In the genomic region with DNA sequence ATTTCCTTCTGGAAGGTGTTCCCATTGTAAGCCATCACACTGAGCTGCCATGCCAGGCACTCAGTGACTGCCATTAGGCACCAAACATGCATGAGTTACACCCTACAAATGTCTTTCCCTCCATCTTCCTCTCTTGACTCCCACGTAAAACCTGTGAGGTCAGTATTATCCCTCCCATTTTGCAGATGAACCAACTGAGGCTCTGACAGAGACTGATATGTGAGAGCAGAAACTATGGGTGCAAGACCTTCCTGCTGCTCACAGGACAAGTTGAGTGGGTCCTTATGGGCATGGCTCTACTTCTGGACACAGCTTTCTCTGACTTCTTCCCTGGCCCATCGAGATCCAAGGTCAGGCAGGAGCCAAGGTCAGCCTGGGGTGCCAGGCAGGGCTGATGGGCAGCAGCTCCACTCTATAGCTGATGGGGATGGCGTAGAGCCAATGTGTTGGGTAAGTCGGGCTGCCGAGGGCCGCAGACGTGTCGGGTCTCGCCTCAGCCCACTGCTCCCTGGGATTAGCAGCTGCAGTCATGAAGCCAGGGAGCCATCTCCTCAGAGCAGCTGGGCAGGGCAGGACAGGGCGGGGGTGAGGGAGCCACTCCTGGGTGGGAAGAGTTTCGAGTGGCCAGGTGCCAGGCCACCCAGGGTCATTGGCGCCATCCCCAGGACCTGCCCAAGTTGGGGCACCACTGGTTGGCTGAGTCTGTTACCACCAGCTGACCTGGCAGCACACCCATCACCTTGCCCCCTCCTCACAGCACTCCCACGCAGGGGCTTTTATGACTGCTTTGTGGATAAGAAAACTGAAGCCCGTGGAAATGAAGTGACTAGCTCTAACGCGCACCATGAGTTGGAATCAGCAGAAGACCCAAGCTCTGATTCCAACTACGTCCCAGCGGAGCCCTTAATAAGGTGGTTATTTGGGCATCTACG, we compare ENCODE assay signal across 22 cellular contexts.
DNase-seq lines count a peak whose midpoint lies in the region; FAIRE-seq and TF ChIP-seq lines count a peak whose summit lies in the region.
"Had no signal": no experiment of that assay in that cellular context is flagged by ENCODE, and none has a peak within 500 bp of the region (broad histone marks: within the 10 kb centered on the region; RNA-seq: fewer than 3 reads in every experiment).

No MANE protein-coding gene starts in this region.

- no peak overlapping the region for H3K4me2 ChIP-seq in H1 (ENCODE audit: insufficient read depth in 1 of 2, low read depth in 2 of 2, low read length in 2 of 2)
- H3K4me2 ChIP-seq: hepatocyte had no signal

- no peak overlapping the region for H3K4ac ChIP-seq in H1 (replicated peaks; ENCODE audit: insufficient read length, low read depth, low read length)

- H3K27ac ChIP-seq in H1 (ENCODE audit: low read depth, low read length), result no peak overlapping the region
- peak overlapping the region; percentile 20 for H3K27ac ChIP-seq in suprapubic skin
- H3K27ac ChIP-seq: BLaER1 treated with 17β-estradiol and CSF1 and Interleukin-3, amounts not matched to agents 10 nM and 100 nM; hepatocyte had no signal

- H3K27me3 ChIP-seq in H1 (replicated peaks in 1 of 4; ENCODE audit: control insufficient read depth in 3 of 4, extremely low read depth in 1 of 4, insufficient read depth in 3 of 4, low read length in 3 of 4) (no peaks in the 10 kb centered on the region; a peak in 1 of 7 replicates), suprapubic skin (no peaks in the 10 kb centered on the region)
- H3K27me3 ChIP-seq: hepatocyte had no signal

- no peak overlapping the region for H4K5ac ChIP-seq in H1 (ENCODE audit: insufficient read length, low read depth, low read length)

- no peak overlapping the region for H4K91ac ChIP-seq in H1 (replicated peaks; ENCODE audit: insufficient read length, low read length)

- H3K9me3 ChIP-seq in H1 (ENCODE audit: insufficient read depth in 2 of 2, low read depth in 1 of 2, low read length in 1 of 2) (no peaks in the 10 kb centered on the region), suprapubic skin (no peaks in the 10 kb centered on the region)
- H3K9me3 ChIP-seq: BLaER1 treated with 17β-estradiol and CSF1 and Interleukin-3, amounts not matched to agents 10 nM and 100 nM had no signal

- POLR2A ChIA-PET in H1 (lab: Charles Lee; ENCODE audit: partially characterized antibody), result no interaction called here

- H2AFZ ChIP-seq in H1 (ENCODE audit: low read length), result no peak overlapping the region
- H2AFZ ChIP-seq: hepatocyte had no signal

- CTCF ChIA-PET in H1 (lab: Charles Lee; ENCODE audit: partially characterized antibody), result interaction anchor here (0.6 to 1.0 kb wide), 2 partner anchors 11 to 424 kb away, joined by 4 to 5 read pairs; no protein-coding TSS in a partner anchor

- H3K23me2 ChIP-seq in H1 (ENCODE audit: low read depth, low read length), result peaks cover 3% of the 10 kb centered on the region; the same call in 1 of the 2 replicates

- H3K14ac ChIP-seq in H1 (ENCODE audit: insufficient read length), result no peak overlapping the region

- TF ChIP-seq POLR2A in H1 (IDR thresholded peaks at IDR 0.05; ENCODE audit: control extremely low read depth in 1 of 2, low read depth in 2 of 2, low read length in 2 of 2), result no peak
- no peak for TF ChIP-seq POLR2A in suprapubic skin (IDR thresholded peaks at IDR 0.05)

- DNase-seq in NCI-H345 (lab: John Stamatoyannopoulos, UW) (peak; percentile 53), NCI-H345 treated with DMSO at 0.1 percent for 48 hours (lab: John Stamatoyannopoulos, UW; ENCODE audit: unreplicated experiment) (no peak), NCI-H2196 (lab: John Stamatoyannopoulos, UW; ENCODE audit: unreplicated experiment) (peak; percentile 56), H1 (ENCODE audit: low read depth in 1 of 2, low spot score in 2 of 2) (no peak), suprapubic skin (ENCODE audit: low spot score in 2 of 2) (no peak), NCI-H774 (lab: John Stamatoyannopoulos, UW) (no peak), hepatic stellate cell (ENCODE audit: low spot score) (no peak)
- DNase-seq in activated naive CD4-positive, alpha-beta T cell treated with anti-CD3 and anti-CD28 coated beads, Interleukin-2, amount 50 U/mL, for 16 hours, result no peak
- DNase-seq: activated CD4-positive, alpha-beta T cell treated with anti-CD3 and anti-CD28 coated beads for 48 hours; anterior cingulate cortex; cerebellar nuclear complex; effector memory CD4-positive, alpha-beta T cell; kidney; natural killer cell; NCI-H146; SW 1271 had no signal

- H3K56ac ChIP-seq in H1 (replicated peaks; ENCODE audit: insufficient read length, low read depth, low read length), result no peak overlapping the region

- no peak overlapping the region for H3K9ac ChIP-seq in H1 (replicated peaks in 1 of 4; ENCODE audit: extremely low read depth in 1 of 4, low read depth in 3 of 4, low read length in 3 of 4)
- H3K9ac ChIP-seq: BLaER1 treated with 17β-estradiol and CSF1 and Interleukin-3, amounts not matched to agents 10 nM and 100 nM had no signal

- no peak overlapping the region for H2BK20ac ChIP-seq in H1 (ENCODE audit: low read length)

- H3K79me1 ChIP-seq in H1 (ENCODE audit: low read depth, low read length), result no peaks in the 10 kb centered on the region

- no peak for FAIRE-seq in H1 (lab: Jason Lieb, UNC)
- FAIRE-seq: A204.1, D721Med, GM12892, kidney, TTC549 had no signal

- no peak overlapping the region for H3K18ac ChIP-seq in H1 (ENCODE audit: extremely low read depth, low read length)

- H2BK120ac ChIP-seq in H1 (replicated peaks; ENCODE audit: low read depth, low read length), result no peak overlapping the region

- H2BK15ac ChIP-seq in H1 (ENCODE audit: low read length), result no peak overlapping the region

- TF ChIP-seq EP300 in H1 (IDR thresholded peaks at IDR 0.05; ENCODE audit: borderline replicate concordance in 1 of 2, low read depth in 2 of 2, low read length in 2 of 2) (no peak), suprapubic skin (IDR thresholded peaks at IDR 0.05) (no peak)

- no peak for TF ChIP-seq CTCF in H1 (IDR thresholded peaks at IDR 0.05; ENCODE audit: control extremely low read depth in 1 of 3, insufficient read depth in 1 of 3, low read depth in 1 of 3, low read length in 3 of 3)
- TF ChIP-seq CTCF in suprapubic skin (IDR thresholded peaks at IDR 0.05), result no peak

- H4K8ac ChIP-seq in H1 (ENCODE audit: extremely low read depth, insufficient read depth, low read length), result no peak overlapping the region

- H4K20me1 ChIP-seq in H1 (replicated peaks in 1 of 2; ENCODE audit: control insufficient read depth in 1 of 2, insufficient read depth in 2 of 2, low read length in 2 of 2), result no peaks in the 10 kb centered on the region

- H2BK12ac ChIP-seq in H1 (ENCODE audit: low read depth, low read length), result peak overlapping the region; percentile 60; the same call in 1 of the 2 replicates

- no peak for TF ChIP-seq RAD21 in H1 (IDR thresholded peaks at IDR 0.05 in 1 of 2, conservative IDR thresholded peaks at IDR 0.05 in 1 of 2; ENCODE audit: low read depth in 2 of 2, low read length in 2 of 2)

- H3K4me3 ChIP-seq in H1 (ENCODE audit: extremely low read depth in 1 of 4, insufficient read depth in 2 of 4, low read depth in 3 of 4, low read length in 4 of 4) (no peak overlapping the region), suprapubic skin (no peak overlapping the region)
- H3K4me3 ChIP-seq: BLaER1 treated with 17β-estradiol and CSF1 and Interleukin-3, amounts not matched to agents 10 nM and 100 nM; hepatocyte had no signal

- H2AK5ac ChIP-seq in H1 (ENCODE audit: low read depth, low read length), result no peak overlapping the region

- H3K4me1 ChIP-seq in H1 (replicated peaks in 1 of 4; ENCODE audit: control insufficient read depth in 3 of 4, insufficient read depth in 4 of 4, low read length in 3 of 4) (no peaks in the 10 kb centered on the region; a peak in 1 of 7 replicates), suprapubic skin (peaks cover 54% of the 10 kb centered on the region)

- no peak overlapping the region for H3K23ac ChIP-seq in H1 (ENCODE audit: insufficient read length)

- 81% methylated on average over 18 of the region's 19 CpGs; no CpG with 5 or more reads in 1 of the 2 experiments for WGBS in H1 (ENCODE audit: extremely low coverage in 1 of 2, insufficient coverage in 1 of 2, insufficient read length in 1 of 2, insufficient replicate concordance in 2 of 2, low coverage in 1 of 2, low lambda C conversion rate in 2 of 2, missing lambda C conversion rate in 1 of 2), 2 experiments
- WGBS in suprapubic skin, result 77% methylated on average over 8 of the region's 19 CpGs

- no peak overlapping the region for H2BK5ac ChIP-seq in H1 (ENCODE audit: low read depth, low read length)

- H3K79me2 ChIP-seq in H1 (ENCODE audit: control insufficient read depth in 1 of 2, insufficient read depth in 2 of 2, low read length in 2 of 2), result no peaks in the 10 kb centered on the region
- H3K79me2 ChIP-seq: hepatocyte had no signal

- H3K36me3 ChIP-seq in H1 (ENCODE audit: control insufficient read depth in 2 of 4, insufficient read depth in 4 of 4, low read length in 3 of 4) (no peaks in the 10 kb centered on the region), suprapubic skin (no peaks in the 10 kb centered on the region)
- H3K36me3 ChIP-seq: BLaER1 treated with 17β-estradiol and CSF1 and Interleukin-3, amounts not matched to agents 10 nM and 100 nM had no signal

TF ChIP-seq in H1, 55 proteins besides CTCF, POLR2A, EP300 and RAD21 (continues in another document):
- TF ChIP-seq, protein P1, sequence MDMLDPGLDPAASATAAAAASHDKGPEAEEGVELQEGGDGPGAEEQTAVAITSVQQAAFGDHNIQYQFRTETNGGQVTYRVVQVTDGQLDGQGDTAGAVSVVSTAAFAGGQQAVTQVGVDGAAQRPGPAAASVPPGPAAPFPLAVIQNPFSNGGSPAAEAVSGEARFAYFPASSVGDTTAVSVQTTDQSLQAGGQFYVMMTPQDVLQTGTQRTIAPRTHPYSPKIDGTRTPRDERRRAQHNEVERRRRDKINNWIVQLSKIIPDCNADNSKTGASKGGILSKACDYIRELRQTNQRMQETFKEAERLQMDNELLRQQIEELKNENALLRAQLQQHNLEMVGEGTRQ (IDR thresholded peaks at IDR 0.05; ENCODE audit: low read length), result no peak
- TF ChIP-seq KDM5A (IDR thresholded peaks at IDR 0.05; ENCODE audit: low read length) (no peak), BACH1 (IDR thresholded peaks at IDR 0.05; ENCODE audit: low read length) (no peak), JUN (IDR thresholded peaks at IDR 0.05; ENCODE audit: low read depth, low read length) (no peak), YY1 (IDR thresholded peaks at IDR 0.05; ENCODE audit: low read depth, low read length) (no peak), TAF1 (IDR thresholded peaks at IDR 0.05; ENCODE audit: low read depth, low read length) (no peak), POLR2AphosphoS5 (IDR thresholded peaks at IDR 0.05; ENCODE audit: low read depth, low read length) (no peak)

Comparison
In these comparisons a context has a peak if more than half of its experiments do, and no peak if none do; other contexts are left out.
1. DNase-seq: peak in NCI-H345 (single experiment) and NCI-H2196 (single experiment); none in NCI-H345 treated with DMSO at 0.1 percent for 48 hours (single experiment), H1 (0 of 2), suprapubic skin (0 of 2), activated naive CD4-positive, alpha-beta T cell treated with anti-CD3 and anti-CD28 coated beads, Interleukin-2, amount 50 U/mL, for 16 hours (single experiment), NCI-H774 (single experiment) and hepatic stellate cell (single experiment).